Comparison of ENCODE assay signal across 2 cellular contexts in the genomic region with DNA sequence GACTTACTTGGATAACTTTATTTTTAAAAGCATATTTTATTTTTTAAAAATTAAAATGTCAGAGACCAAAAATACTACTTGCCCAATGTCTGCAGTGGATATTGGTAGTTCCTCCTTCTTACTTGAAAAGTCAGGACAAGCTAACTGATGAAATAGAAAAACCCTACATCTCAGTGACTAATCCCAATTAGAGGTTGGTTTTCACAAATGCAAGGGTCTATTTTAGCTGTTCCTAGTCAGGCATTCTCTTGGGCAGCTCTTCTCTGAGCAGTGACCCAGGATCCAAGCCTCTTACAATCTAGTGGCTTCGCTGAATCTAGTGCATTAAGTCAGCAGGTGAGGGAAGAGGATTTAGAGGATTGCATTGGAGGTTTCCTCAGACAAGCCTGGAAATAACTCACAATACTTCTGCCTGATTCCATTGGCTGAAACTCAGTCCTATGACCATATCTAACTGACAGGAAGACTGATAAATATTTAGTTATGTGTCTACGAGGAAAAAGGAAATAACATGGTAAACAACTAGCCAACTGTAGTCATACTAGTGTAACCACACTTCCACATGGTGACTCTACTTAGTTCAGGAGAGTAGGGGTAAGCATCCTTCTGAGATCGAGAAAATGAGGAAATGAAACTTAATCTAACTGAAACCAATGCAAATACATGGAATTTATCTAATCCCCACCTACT.
TF ChIP-seq lines count a peak whose summit lies in the region.

No MANE protein-coding gene starts in this region.

TF ChIP-seq in HEK293, 187 proteins besides CTCF, POLR2A, EP300 and RAD21:
- TF ChIP-seq, protein P1, sequence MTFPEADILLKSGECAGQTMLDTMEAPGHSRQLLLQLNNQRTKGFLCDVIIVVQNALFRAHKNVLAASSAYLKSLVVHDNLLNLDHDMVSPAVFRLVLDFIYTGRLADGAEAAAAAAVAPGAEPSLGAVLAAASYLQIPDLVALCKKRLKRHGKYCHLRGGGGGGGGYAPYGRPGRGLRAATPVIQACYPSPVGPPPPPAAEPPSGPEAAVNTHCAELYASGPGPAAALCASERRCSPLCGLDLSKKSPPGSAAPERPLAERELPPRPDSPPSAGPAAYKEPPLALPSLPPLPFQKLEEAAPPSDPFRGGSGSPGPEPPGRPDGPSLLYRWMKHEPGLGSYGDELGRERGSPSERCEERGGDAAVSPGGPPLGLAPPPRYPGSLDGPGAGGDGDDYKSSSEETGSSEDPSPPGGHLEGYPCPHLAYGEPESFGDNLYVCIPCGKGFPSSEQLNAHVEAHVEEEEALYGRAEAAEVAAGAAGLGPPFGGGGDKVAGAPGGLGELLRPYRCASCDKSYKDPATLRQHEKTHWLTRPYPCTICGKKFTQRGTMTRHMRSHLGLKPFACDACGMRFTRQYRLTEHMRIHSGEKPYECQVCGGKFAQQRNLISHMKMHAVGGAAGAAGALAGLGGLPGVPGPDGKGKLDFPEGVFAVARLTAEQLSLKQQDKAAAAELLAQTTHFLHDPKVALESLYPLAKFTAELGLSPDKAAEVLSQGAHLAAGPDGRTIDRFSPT (tag by site-specific recombination; IDR thresholded peaks at IDR 0.05), result no peak
- peak; percentile 43 for TF ChIP-seq ZNF335 (tag by site-specific recombination; conservative IDR thresholded peaks at IDR 0.05)
- TF ChIP-seq ZNF416 (tag by site-specific recombination; IDR thresholded peaks at IDR 0.05), result no peak
- TF ChIP-seq, protein P2, sequence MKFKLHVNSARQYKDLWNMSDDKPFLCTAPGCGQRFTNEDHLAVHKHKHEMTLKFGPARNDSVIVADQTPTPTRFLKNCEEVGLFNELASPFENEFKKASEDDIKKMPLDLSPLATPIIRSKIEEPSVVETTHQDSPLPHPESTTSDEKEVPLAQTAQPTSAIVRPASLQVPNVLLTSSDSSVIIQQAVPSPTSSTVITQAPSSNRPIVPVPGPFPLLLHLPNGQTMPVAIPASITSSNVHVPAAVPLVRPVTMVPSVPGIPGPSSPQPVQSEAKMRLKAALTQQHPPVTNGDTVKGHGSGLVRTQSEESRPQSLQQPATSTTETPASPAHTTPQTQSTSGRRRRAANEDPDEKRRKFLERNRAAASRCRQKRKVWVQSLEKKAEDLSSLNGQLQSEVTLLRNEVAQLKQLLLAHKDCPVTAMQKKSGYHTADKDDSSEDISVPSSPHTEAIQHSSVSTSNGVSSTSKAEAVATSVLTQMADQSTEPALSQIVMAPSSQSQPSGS (tag by site-specific recombination; IDR thresholded peaks at IDR 0.05; ENCODE audit: low read depth), result no peak
- no peak for TF ChIP-seq ZNF138 (tag by site-specific recombination; IDR thresholded peaks at IDR 0.05; ENCODE audit: borderline replicate concordance)

TF ChIP-seq in H1, 55 proteins besides CTCF, POLR2A, EP300 and RAD21:
- TF ChIP-seq SUZ12 (IDR thresholded peaks at IDR 0.05; ENCODE audit: low read length) (no peak), RBBP5 (IDR thresholded peaks at IDR 0.05; ENCODE audit: borderline replicate concordance, low read depth, low read length) (no peak), SIRT6 (IDR thresholded peaks at IDR 0.05; ENCODE audit: low read length) (no peak), KDM4A (IDR thresholded peaks at IDR 0.05; ENCODE audit: low read depth, low read length, severe bottlenecking) (no peak), RFX5 (IDR thresholded peaks at IDR 0.05; ENCODE audit: borderline replicate concordance, low read depth, low read length) (no peak), RNF2 (IDR thresholded peaks at IDR 0.05; ENCODE audit: borderline replicate concordance, low read depth, low read length, missing control alignments, poor library complexity, severe bottlenecking) (no peak), BACH1 (IDR thresholded peaks at IDR 0.05; ENCODE audit: low read length) (no peak), GABPA (IDR thresholded peaks at IDR 0.05; ENCODE audit: borderline replicate concordance, insufficient read depth, low read length) (no peak), RXRA (IDR thresholded peaks at IDR 0.05; ENCODE audit: insufficient read depth, low read depth, low read length) (no peak), SRF (IDR thresholded peaks at IDR 0.05; ENCODE audit: low read depth, low read length) (no peak), POLR2AphosphoS5 (IDR thresholded peaks at IDR 0.05; ENCODE audit: low read depth, low read length) (no peak), BCL11A (IDR thresholded peaks at IDR 0.05; ENCODE audit: low read depth in 2 of 2, low read length in 2 of 2) (no peak), SIX5 (IDR thresholded peaks at IDR 0.05; ENCODE audit: low read depth, low read length) (no peak), TBP (IDR thresholded peaks at IDR 0.05; ENCODE audit: low read depth, low read length) (no peak), HDAC2 (IDR thresholded peaks at IDR 0.05; ENCODE audit: borderline replicate concordance in 1 of 2, low read depth in 2 of 2, low read length in 2 of 2) (no peak), TAF7 (optimal IDR thresholded peaks at IDR 0.05; ENCODE audit: borderline replicate concordance, low read depth, low read length) (no peak)
- TF ChIP-seq, protein P3, sequence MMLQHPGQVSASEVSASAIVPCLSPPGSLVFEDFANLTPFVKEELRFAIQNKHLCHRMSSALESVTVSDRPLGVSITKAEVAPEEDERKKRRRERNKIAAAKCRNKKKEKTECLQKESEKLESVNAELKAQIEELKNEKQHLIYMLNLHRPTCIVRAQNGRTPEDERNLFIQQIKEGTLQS (IDR thresholded peaks at IDR 0.05; ENCODE audit: insufficient read depth, low read depth, low read length), result no peak
- TF ChIP-seq, protein P4, sequence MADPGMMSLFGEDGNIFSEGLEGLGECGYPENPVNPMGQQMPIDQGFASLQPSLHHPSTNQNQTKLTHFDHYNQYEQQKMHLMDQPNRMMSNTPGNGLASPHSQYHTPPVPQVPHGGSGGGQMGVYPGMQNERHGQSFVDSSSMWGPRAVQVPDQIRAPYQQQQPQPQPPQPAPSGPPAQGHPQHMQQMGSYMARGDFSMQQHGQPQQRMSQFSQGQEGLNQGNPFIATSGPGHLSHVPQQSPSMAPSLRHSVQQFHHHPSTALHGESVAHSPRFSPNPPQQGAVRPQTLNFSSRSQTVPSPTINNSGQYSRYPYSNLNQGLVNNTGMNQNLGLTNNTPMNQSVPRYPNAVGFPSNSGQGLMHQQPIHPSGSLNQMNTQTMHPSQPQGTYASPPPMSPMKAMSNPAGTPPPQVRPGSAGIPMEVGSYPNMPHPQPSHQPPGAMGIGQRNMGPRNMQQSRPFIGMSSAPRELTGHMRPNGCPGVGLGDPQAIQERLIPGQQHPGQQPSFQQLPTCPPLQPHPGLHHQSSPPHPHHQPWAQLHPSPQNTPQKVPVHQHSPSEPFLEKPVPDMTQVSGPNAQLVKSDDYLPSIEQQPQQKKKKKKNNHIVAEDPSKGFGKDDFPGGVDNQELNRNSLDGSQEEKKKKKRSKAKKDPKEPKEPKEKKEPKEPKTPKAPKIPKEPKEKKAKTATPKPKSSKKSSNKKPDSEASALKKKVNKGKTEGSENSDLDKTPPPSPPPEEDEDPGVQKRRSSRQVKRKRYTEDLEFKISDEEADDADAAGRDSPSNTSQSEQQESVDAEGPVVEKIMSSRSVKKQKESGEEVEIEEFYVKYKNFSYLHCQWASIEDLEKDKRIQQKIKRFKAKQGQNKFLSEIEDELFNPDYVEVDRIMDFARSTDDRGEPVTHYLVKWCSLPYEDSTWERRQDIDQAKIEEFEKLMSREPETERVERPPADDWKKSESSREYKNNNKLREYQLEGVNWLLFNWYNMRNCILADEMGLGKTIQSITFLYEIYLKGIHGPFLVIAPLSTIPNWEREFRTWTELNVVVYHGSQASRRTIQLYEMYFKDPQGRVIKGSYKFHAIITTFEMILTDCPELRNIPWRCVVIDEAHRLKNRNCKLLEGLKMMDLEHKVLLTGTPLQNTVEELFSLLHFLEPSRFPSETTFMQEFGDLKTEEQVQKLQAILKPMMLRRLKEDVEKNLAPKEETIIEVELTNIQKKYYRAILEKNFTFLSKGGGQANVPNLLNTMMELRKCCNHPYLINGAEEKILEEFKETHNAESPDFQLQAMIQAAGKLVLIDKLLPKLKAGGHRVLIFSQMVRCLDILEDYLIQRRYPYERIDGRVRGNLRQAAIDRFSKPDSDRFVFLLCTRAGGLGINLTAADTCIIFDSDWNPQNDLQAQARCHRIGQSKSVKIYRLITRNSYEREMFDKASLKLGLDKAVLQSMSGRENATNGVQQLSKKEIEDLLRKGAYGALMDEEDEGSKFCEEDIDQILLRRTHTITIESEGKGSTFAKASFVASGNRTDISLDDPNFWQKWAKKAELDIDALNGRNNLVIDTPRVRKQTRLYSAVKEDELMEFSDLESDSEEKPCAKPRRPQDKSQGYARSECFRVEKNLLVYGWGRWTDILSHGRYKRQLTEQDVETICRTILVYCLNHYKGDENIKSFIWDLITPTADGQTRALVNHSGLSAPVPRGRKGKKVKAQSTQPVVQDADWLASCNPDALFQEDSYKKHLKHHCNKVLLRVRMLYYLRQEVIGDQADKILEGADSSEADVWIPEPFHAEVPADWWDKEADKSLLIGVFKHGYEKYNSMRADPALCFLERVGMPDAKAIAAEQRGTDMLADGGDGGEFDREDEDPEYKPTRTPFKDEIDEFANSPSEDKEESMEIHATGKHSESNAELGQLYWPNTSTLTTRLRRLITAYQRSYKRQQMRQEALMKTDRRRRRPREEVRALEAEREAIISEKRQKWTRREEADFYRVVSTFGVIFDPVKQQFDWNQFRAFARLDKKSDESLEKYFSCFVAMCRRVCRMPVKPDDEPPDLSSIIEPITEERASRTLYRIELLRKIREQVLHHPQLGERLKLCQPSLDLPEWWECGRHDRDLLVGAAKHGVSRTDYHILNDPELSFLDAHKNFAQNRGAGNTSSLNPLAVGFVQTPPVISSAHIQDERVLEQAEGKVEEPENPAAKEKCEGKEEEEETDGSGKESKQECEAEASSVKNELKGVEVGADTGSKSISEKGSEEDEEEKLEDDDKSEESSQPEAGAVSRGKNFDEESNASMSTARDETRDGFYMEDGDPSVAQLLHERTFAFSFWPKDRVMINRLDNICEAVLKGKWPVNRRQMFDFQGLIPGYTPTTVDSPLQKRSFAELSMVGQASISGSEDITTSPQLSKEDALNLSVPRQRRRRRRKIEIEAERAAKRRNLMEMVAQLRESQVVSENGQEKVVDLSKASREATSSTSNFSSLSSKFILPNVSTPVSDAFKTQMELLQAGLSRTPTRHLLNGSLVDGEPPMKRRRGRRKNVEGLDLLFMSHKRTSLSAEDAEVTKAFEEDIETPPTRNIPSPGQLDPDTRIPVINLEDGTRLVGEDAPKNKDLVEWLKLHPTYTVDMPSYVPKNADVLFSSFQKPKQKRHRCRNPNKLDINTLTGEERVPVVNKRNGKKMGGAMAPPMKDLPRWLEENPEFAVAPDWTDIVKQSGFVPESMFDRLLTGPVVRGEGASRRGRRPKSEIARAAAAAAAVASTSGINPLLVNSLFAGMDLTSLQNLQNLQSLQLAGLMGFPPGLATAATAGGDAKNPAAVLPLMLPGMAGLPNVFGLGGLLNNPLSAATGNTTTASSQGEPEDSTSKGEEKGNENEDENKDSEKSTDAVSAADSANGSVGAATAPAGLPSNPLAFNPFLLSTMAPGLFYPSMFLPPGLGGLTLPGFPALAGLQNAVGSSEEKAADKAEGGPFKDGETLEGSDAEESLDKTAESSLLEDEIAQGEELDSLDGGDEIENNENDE (IDR thresholded peaks at IDR 0.05; ENCODE audit: insufficient replicate concordance, low read length), result no peak
